Comparison of ENCODE assay signal across 10 cellular contexts in the genomic region with DNA sequence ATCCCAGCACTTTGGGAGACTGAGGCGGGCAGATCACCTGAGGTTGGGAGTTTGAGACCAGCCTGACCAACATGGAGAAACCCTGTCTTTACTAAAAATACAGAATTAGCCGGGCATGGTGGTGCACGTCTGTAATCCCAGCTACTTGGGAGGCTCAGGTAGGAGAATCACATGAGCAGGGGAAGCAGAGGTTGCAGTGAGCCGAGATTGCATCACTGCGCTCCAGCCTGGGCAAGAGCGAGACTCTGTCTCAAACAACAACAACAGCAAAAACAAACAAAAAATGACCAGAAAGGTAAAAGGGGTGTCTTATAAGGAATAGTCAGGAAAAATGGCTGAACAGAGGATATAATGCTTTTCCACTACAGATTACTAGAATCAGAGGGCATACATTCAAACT. TPM values are rescaled to one million over a fixed set of nuclear protein-coding genes. Genes with fewer than 3 reads are reported as not detected.
"Had no signal": no experiment of that assay in that cellular context is flagged by ENCODE, and none has a peak within 500 bp of the region (broad histone marks: within the 10 kb centered on the region; RNA-seq: fewer than 3 reads in every experiment).

No MANE protein-coding gene starts in this region.

RNA-seq across cellular contexts. Expression of a gene that starts 33.8 kb away (rescaled TPM):
- total RNA-seq: occipital lobe, osteoblast, right cardiac atrium, right lobe of liver, sigmoid colon, skeletal muscle tissue, temporal lobe, thoracic aorta, tibial nerve, vagina had no signal
